ENCODE assay signal across 22 cellular contexts in genomic region chr10:44757551-44758205, GRCh38.
"Had no signal": no experiment of that assay in that cellular context is flagged by ENCODE, and none has a peak within 500 bp of the region (broad histone marks: within the 10 kb centered on the region; RNA-seq: fewer than 3 reads in every experiment).

No MANE protein-coding gene starts in this region.

- ATAC-seq: effector memory CD8-positive, alpha-beta T cell; left lobe of liver; stimulated activated memory B cell treated with anti-CD40 and anti-IgM and Interleukin-4, amounts not matched to agents 10 μg/mL and 1 μg/mL and 100 μg/mL, for 72 hours; stimulated activated naive CD8-positive, alpha-beta T cell treated with anti-CD3 and anti-CD28 coated beads, Interleukin-15, Interleukin-2, amounts not matched to agents 100 U/mL and 50 U/mL, for 24 hours; upper lobe of right lung had no signal

- H3K36me3 ChIP-seq: colonic mucosa, neural progenitor cell, prostate gland, right atrium auricular region, sigmoid colon, spleen, tibial nerve, upper lobe of right lung, vagina had no signal

- H3K27me3 ChIP-seq: colonic mucosa, neural progenitor cell, right atrium auricular region, sigmoid colon, spleen, testis, tibial nerve, upper lobe of right lung, vagina had no signal

- DNase-seq: colonic mucosa; effector memory CD8-positive, alpha-beta T cell; erythroblast; kidney; midbrain; nucleus accumbens; sigmoid colon; spleen; stimulated activated CD4-positive, alpha-beta T cell treated with anti-CD3 and anti-CD28 coated beads, Interleukin-4, amount 100 ng/mL, for 4 hours; stimulated activated naive CD8-positive, alpha-beta T cell treated with anti-CD3 and anti-CD28 coated beads, Interleukin-15, Interleukin-2, amounts not matched to agents 100 U/mL and 50 U/mL, for 24 hours; substantia nigra; testis; upper lobe of right lung had no signal

- H2AFZ ChIP-seq: neural progenitor cell had no signal

- H3K9me3 ChIP-seq: colonic mucosa, prostate gland, right atrium auricular region, sigmoid colon, spleen, testis, tibial nerve, upper lobe of right lung, vagina had no signal

- H3K9ac ChIP-seq: neural progenitor cell had no signal

- H3K4me2 ChIP-seq: neural progenitor cell had no signal

- H3K4me3 ChIP-seq: colonic mucosa, lung, neural progenitor cell, prostate gland, right atrium auricular region, sigmoid colon, skin epidermis, spleen, testis, tibial nerve, upper lobe of right lung, vagina had no signal

- H3K27ac ChIP-seq: colonic mucosa, neural progenitor cell, prostate gland, right atrium auricular region, sigmoid colon, skin epidermis, spleen, testis, tibial nerve, upper lobe of right lung, vagina had no signal

- H3K4me1 ChIP-seq: colonic mucosa, neural progenitor cell, prostate gland, right atrium auricular region, spleen, testis, upper lobe of right lung had no signal
